Comparison of ENCODE assay signal across 13 cellular contexts in the genomic region with DNA sequence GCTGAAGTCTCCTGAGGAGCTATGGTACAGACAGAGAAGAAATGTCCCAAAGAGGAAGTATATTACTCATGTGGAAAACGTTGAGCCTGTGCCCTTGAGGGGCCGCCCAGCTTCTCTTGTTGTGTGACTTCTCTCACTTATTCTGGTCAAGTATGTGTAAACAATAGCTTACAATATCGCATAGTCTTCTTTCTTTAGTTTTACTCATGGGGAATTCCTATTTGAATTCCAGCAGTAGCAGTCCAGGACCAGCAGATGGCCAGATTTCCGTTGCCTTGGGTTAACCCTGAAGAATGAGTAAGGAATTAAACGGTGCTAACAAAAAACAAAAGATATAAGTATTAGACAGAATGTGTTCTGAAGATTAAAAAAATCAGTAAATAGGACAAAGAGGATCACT.
DNase-seq lines count a peak whose midpoint lies in the region; ATAC-seq and TF ChIP-seq lines count a peak whose summit lies in the region.
"Had no signal": no experiment of that assay in that cellular context is flagged by ENCODE, and none has a peak within 500 bp of the region (broad histone marks: within the 10 kb centered on the region; RNA-seq: fewer than 3 reads in every experiment).

No MANE protein-coding gene starts in this region.

- H3K27me3 ChIP-seq in A673 (replicated peaks; ENCODE audit: insufficient read depth, low read depth, low read length, poor library complexity), result no peaks in the 10 kb centered on the region

- ATAC-seq in HG02571 (IDR thresholded peaks at IDR 0.05; ENCODE audit: unreplicated experiment), result no peak

- H3K9me3 ChIP-seq in A673 (ENCODE audit: low read depth, low read length, poor library complexity, severe bottlenecking), result peaks cover 11% of the 10 kb centered on the region

- DNase-seq in A673 (ENCODE audit: low spot score), result peak; percentile 25
- DNase-seq in HFF-Myc (ENCODE audit: extremely low read depth, low read depth), result no peak
- DNase-seq in iPS-NIHi11 (ENCODE audit: low spot score), result peak; percentile 18
- no peak for DNase-seq in stimulated activated CD4-positive, alpha-beta T cell treated with anti-CD3 and anti-CD28 coated beads, Interleukin-1b, Interleukin-23, amount 100 ng/mL, for 48 hours
- DNase-seq in NCI-H1105 (lab: John Stamatoyannopoulos, UW), result no peak
- no peak for DNase-seq in NCI-H2029 treated with DMSO at 0.1 percent for 48 hours (lab: John Stamatoyannopoulos, UW)
- DNase-seq: activated T-cell treated with anti-CD3 and anti-CD28 coated beads, Interleukin-2, amount 50 U/mL, for 1 hour; C1 segment of cervical spinal cord; MM.1S; stimulated activated naive CD4-positive, alpha-beta T cell; T-helper 9 cell had no signal

- H3K27ac ChIP-seq in A673 (ENCODE audit: low read depth, low read length, poor library complexity, severe bottlenecking) (no peak overlapping the region), VCaP (no peak overlapping the region)

- no peaks in the 10 kb centered on the region for H3K36me3 ChIP-seq in A673 (ENCODE audit: insufficient read depth, low read length, poor library complexity, severe bottlenecking)

- H3K4me3 ChIP-seq in A673 (ENCODE audit: low read depth, low read length, poor library complexity, severe bottlenecking) (no peak overlapping the region), HFF-Myc (replicated peaks; ENCODE audit: low read depth, low read length) (no peak overlapping the region)

- intact Hi-C loops in A673 (cut with micrococcal nuclease; ENCODE audit: unreplicated experiment), result no loop called here

- no TSS peak for BruUV-seq in A673 (replicated peaks; lab: Mats Ljungman, UMichigan)

- CTCF ChIA-PET in A673 (lab: Charles Lee), result no interaction called here

- H3K4me1 ChIP-seq in A673 (ENCODE audit: insufficient read depth, low read length, poor library complexity, severe bottlenecking), result peaks cover 16% of the 10 kb centered on the region

- TF ChIP-seq CTCF in A673 (conservative IDR thresholded peaks at IDR 0.05; ENCODE audit: low read depth, low read length) (no peak; the same call in 1 of the 2 replicates), HFF-Myc (IDR thresholded peaks at IDR 0.05; ENCODE audit: low read depth, low read length, missing control alignments) (peak; percentile 19), VCaP (conservative IDR thresholded peaks at IDR 0.05) (peak; percentile 55)

- POLR2A ChIA-PET in A673 (lab: Charles Lee; ENCODE audit: low non-redundant PET), result no interaction called here

Comparison
In these comparisons a context has a peak if more than half of its experiments do, and no peak if none do; other contexts are left out.
1. DNase-seq: peak in A673 (single experiment) and iPS-NIHi11 (single experiment); none in HFF-Myc (single experiment), stimulated activated CD4-positive, alpha-beta T cell treated with anti-CD3 and anti-CD28 coated beads, Interleukin-1b, Interleukin-23, amount 100 ng/mL, for 48 hours (single experiment), NCI-H1105 (single experiment) and NCI-H2029 treated with DMSO at 0.1 percent for 48 hours (single experiment).